Comparison of ENCODE assay signal across 8 cellular contexts in genomic region chr3:165196577-165197561, GRCh38. TPM values are rescaled to one million over a fixed set of nuclear protein-coding genes. Genes with fewer than 3 reads are reported as not detected.
DNase-seq lines count a peak whose midpoint lies in the region; TF ChIP-seq lines count a peak whose summit lies in the region.

No MANE protein-coding gene starts in this region.

- no peak for TF ChIP-seq EP300 in ovary (IDR thresholded peaks at IDR 0.05)

- peak overlapping the region; percentile 39 for H3K4me3 ChIP-seq in ovary

- no peak for TF ChIP-seq CTCF in GM10248 (IDR thresholded peaks at IDR 0.05; ENCODE audit: control extremely low read depth, extremely low read depth, low read depth, missing control alignments)
- peak in 1 of 3 donors; percentile 26 for TF ChIP-seq CTCF in ovary (IDR thresholded peaks at IDR 0.05)

- H3K27ac ChIP-seq in ovary: no peak overlapping the region

- H3K36me3 ChIP-seq in ovary: no peaks in the 10 kb centered on the region

- POLR2A ChIA-PET in GM10248 (lab: Yijun Ruan, JAX): no interaction called here

- TF ChIP-seq POLR2A in ovary (IDR thresholded peaks at IDR 0.05): no peak

- intact Hi-C loops in ovary (cut with DNase I): no loop called here

- CTCF ChIA-PET in GM10248 (lab: Yijun Ruan, JAX): interaction anchor here (1.7 kb wide), 1 partner anchor 10 kb away, joined by 6 read pairs; no protein-coding TSS in a partner anchor

- peaks cover 2% of the 10 kb centered on the region for H3K4me1 ChIP-seq in ovary (ENCODE audit: insufficient read depth)

- H3K9me3 ChIP-seq in ovary: no peaks in the 10 kb centered on the region

- DNase-seq in GM10248 (ENCODE audit: extremely low spot score) (peak; percentile 16), NCI-H748 (lab: John Stamatoyannopoulos, UW; ENCODE audit: unreplicated experiment) (peak; percentile 66), fibroblast of gingiva (ENCODE audit: low read depth) (peak; percentile 16), ovary (no peak), AG08396 (ENCODE audit: low spot score) (no peak), NCI-H2227 (lab: John Stamatoyannopoulos, UW; ENCODE audit: unreplicated experiment) (no peak), SK-N-DZ (ENCODE audit: low spot score) (no peak)
- no peak for DNase-seq in activated CD4-positive, CD25-positive, alpha-beta regulatory T cell treated with anti-CD3 and anti-CD28 coated beads, Interleukin-2, amount 50 U/mL, for 72 hours

- no peaks in the 10 kb centered on the region for H3K27me3 ChIP-seq in ovary

- 2% methylated on average over 49 to 52 of the region's 52 CpGs for WGBS in ovary, 3 donors

RNA-seq across cellular contexts. Expression of gene SLITRK3, which starts 0.7 kb away (rescaled TPM):
- total RNA-seq in ovary: 1 to 10 TPM in 2 of 7 donors, under 1 TPM in 4, not detected in 1; 0.17 to 4.9 (median 0.71) TPM
- 1 to 10 TPM in 1 of 2 donors, under 1 TPM in 1; 0.05 to 7.6 TPM for polyA plus RNA-seq in ovary
- 0.36 and 0.37 TPM in 2 replicates for polyA plus RNA-seq in SK-N-DZ (2014; cell fraction: cytosol; rRNA removed)
- polyA plus RNA-seq in SK-N-DZ (2014; cell fraction: nucleus; rRNA removed): 0.18 TPM in 1 of 2 replicates, not detected in the other

Comparison
In these comparisons a context has a peak if more than half of its experiments do, and no peak if none do; other contexts are left out.
1. DNase-seq: peak in GM10248 (single experiment), NCI-H748 (single experiment) and fibroblast of gingiva (single experiment); none in ovary (0 of 5), AG08396 (single experiment), NCI-H2227 (single experiment), activated CD4-positive, CD25-positive, alpha-beta regulatory T cell treated with anti-CD3 and anti-CD28 coated beads, Interleukin-2, amount 50 U/mL, for 72 hours (single experiment) and SK-N-DZ (single experiment).